8 cellular contexts compared by ENCODE assay signal in genomic region chr10:70578371-70578947, GRCh38. TPM values are rescaled to one million over a fixed set of nuclear protein-coding genes. Genes with fewer than 3 reads are reported as not detected.
DNase-seq lines count a peak whose midpoint lies in the region; ATAC-seq and TF ChIP-seq lines count a peak whose summit lies in the region.

No MANE protein-coding gene starts in this region.

- no TSS peak for BruUV-seq in Calu3 (replicated peaks; lab: Mats Ljungman, UMichigan)

- H3K36me3 Mint-ChIP-seq in Calu3 (ENCODE audit: insufficient read depth, unreplicated experiment) = peaks cover 19% of the 10 kb centered on the region
- no peaks in the 10 kb centered on the region for H3K36me3 Mint-ChIP-seq in activated CD4-positive, alpha-beta T cell treated with anti-CD3 and anti-CD28 coated beads for 36 hours (ENCODE audit: low read depth)

- no peaks in the 10 kb centered on the region for H3K9me3 ChIP-seq in effector memory CD4-positive, alpha-beta T cell (ENCODE audit: control insufficient read depth, low read length)

- POLR2A ChIA-PET in activated CD4-positive, alpha-beta T cell treated with anti-CD3 and anti-CD28 coated beads for 36 hours (lab: Charles Lee) = no interaction called here

- H3K27me3 Mint-ChIP-seq in Calu3 (ENCODE audit: unreplicated experiment) = peaks cover 18% of the 10 kb centered on the region
- no peaks in the 10 kb centered on the region for H3K27me3 Mint-ChIP-seq in activated CD4-positive, alpha-beta T cell treated with anti-CD3 and anti-CD28 coated beads for 36 hours

- no peak for TF ChIP-seq CTCF in Calu3 (IDR thresholded peaks at IDR 0.05; ENCODE audit: unreplicated experiment)
- TF ChIP-seq CTCF in dorsolateral prefrontal cortex (IDR thresholded peaks at IDR 0.05 in 54 of 56, conservative IDR thresholded peaks at IDR 0.05 in 2 of 56; ENCODE audit: low read depth in 1 of 56, partially characterized antibody in 56 of 56) = no peak

- no peaks in the 10 kb centered on the region for H3K27me3 ChIP-seq in effector memory CD4-positive, alpha-beta T cell (replicated peaks; ENCODE audit: control insufficient read depth, insufficient read depth, low read length, poor library complexity, severe bottlenecking)
- no peaks in the 10 kb centered on the region for H3K27me3 ChIP-seq in dorsolateral prefrontal cortex

- DNase-seq in Calu3 = peak; percentile 86
- DNase-seq in Jurkat, Clone E6-1 (ENCODE audit: low read depth, low spot score) = peak; percentile 87
- peak; percentile 83 for DNase-seq in activated CD4-positive, alpha-beta T cell treated with anti-CD3 and anti-CD28 coated beads for 36 hours
- peak in 2 of 3 donors; percentile 23 to 29 for DNase-seq in effector memory CD4-positive, alpha-beta T cell
- peak; percentile 63 for DNase-seq in stimulated activated CD8-positive, alpha-beta memory T cell treated with anti-CD3 and anti-CD28 coated beads, Interleukin-12 subunit alpha, Interleukin-12 subunit beta, amount 100 ng/mL, for 1 hour (ENCODE audit: low read depth)
- DNase-seq in dorsolateral prefrontal cortex = no peak
- DNase-seq in NCI-H82 (lab: John Stamatoyannopoulos, UW) = no peak

- H3K36me3 ChIP-seq in effector memory CD4-positive, alpha-beta T cell (ENCODE audit: control insufficient read depth, insufficient read depth, low read length) = no peaks in the 10 kb centered on the region

- no peaks in the 10 kb centered on the region for H3K9me3 Mint-ChIP-seq in Calu3 (ENCODE audit: low read depth, unreplicated experiment)
- no peaks in the 10 kb centered on the region for H3K9me3 Mint-ChIP-seq in activated CD4-positive, alpha-beta T cell treated with anti-CD3 and anti-CD28 coated beads for 36 hours (ENCODE audit: low read depth)

- peaks cover 37% of the 10 kb centered on the region for H3K4me1 ChIP-seq in effector memory CD4-positive, alpha-beta T cell (ENCODE audit: control insufficient read depth, insufficient read depth, low read length, poor library complexity, severe bottlenecking)

- peaks cover 53% of the 10 kb centered on the region for H3K4me1 Mint-ChIP-seq in Calu3 (ENCODE audit: low read depth, unreplicated experiment)
- peaks cover 44% of the 10 kb centered on the region for H3K4me1 Mint-ChIP-seq in activated CD4-positive, alpha-beta T cell treated with anti-CD3 and anti-CD28 coated beads for 36 hours

- CTCF ChIA-PET in Calu3 (lab: Charles Lee) = no interaction called here
- CTCF ChIA-PET in activated CD4-positive, alpha-beta T cell treated with anti-CD3 and anti-CD28 coated beads for 36 hours (lab: Charles Lee) = interaction anchor here (0.9 kb wide), 3 partner anchors 19 to 432 kb away, joined by 3 to 5 read pairs (median 4); partner anchors contain the start of gene TYSND1

- ATAC-seq in GM21528 (IDR thresholded peaks at IDR 0.05; ENCODE audit: low FRiP score, unreplicated experiment) = peak; percentile 44
- ATAC-seq in activated CD4-positive, alpha-beta T cell treated with anti-CD3 and anti-CD28 coated beads for 36 hours = peak; percentile 82

- peak overlapping the region; percentile 39 for H3K4me3 Mint-ChIP-seq in Calu3 (ENCODE audit: low read depth, unreplicated experiment)
- H3K4me3 Mint-ChIP-seq in activated CD4-positive, alpha-beta T cell treated with anti-CD3 and anti-CD28 coated beads for 36 hours = no peak overlapping the region

- H3K27ac Mint-ChIP-seq in Calu3 (ENCODE audit: unreplicated experiment) = peak overlapping the region; percentile 50
- peak overlapping the region; percentile 79 for H3K27ac Mint-ChIP-seq in activated CD4-positive, alpha-beta T cell treated with anti-CD3 and anti-CD28 coated beads for 36 hours

- intact Hi-C loops in Calu3 (cut with micrococcal nuclease; ENCODE audit: unreplicated experiment) = loop anchor here (1.0 kb wide), 1 partner anchor 19 kb away; no protein-coding TSS in a partner anchor
- intact Hi-C loops in activated CD4-positive, alpha-beta T cell treated with anti-CD3 and anti-CD28 coated beads for 36 hours (cut with DNase I, micrococcal nuclease) = loop anchor here (1.0 to 10.0 kb wide), 13 partner anchors 9 to 1986 kb away; partner anchors contain the start of genes EIF4EBP2 (in 1 of the 2) and SAR1A (in 1 of the 2)
- intact Hi-C loops in dorsolateral prefrontal cortex (cut with DNase I) = no loop called here

- H3K4me3 ChIP-seq in Jurkat, Clone E6-1 (ENCODE audit: low read length) = no peak overlapping the region
- H3K4me3 ChIP-seq in effector memory CD4-positive, alpha-beta T cell (ENCODE audit: insufficient read depth, low read depth, low read length, poor library complexity, severe bottlenecking) = no peak overlapping the region
- no peak overlapping the region for H3K4me3 ChIP-seq in dorsolateral prefrontal cortex

- H3K27ac ChIP-seq in effector memory CD4-positive, alpha-beta T cell (ENCODE audit: insufficient read depth, low read length, poor library complexity, severe bottlenecking) = no peak overlapping the region
- H3K27ac ChIP-seq in dorsolateral prefrontal cortex = peak overlapping the region in 1 of 59 donors; percentile 4

RNA-seq across cellular contexts. Expression of gene PRF1, which starts 24.1 kb away (rescaled TPM):
- not detected in 2 replicates for total RNA-seq in Calu3 (2022)
- 3.8 TPM for polyA plus RNA-seq in Jurkat, Clone E6-1 (2012; ENCODE audit: insufficient read depth, insufficient read length)
- 10 to 100 TPM; 21.8 to 28.6 TPM for total RNA-seq in activated CD4-positive, alpha-beta T cell treated with anti-CD3 and anti-CD28 coated beads for 36 hours
- 1 to 10 TPM in 49 of 120 experiments, under 1 TPM in 55, not detected in 16; 0.25 to 4.6 (median 0.89) TPM for total RNA-seq in dorsolateral prefrontal cortex

Comparison
In these comparisons a context has a peak if more than half of its experiments do, and no peak if none do; other contexts are left out.
1. DNase-seq: peak in Calu3 (single experiment), Jurkat, Clone E6-1 (single experiment), activated CD4-positive, alpha-beta T cell treated with anti-CD3 and anti-CD28 coated beads for 36 hours (single experiment), effector memory CD4-positive, alpha-beta T cell (2 of 3) and stimulated activated CD8-positive, alpha-beta memory T cell treated with anti-CD3 and anti-CD28 coated beads, Interleukin-12 subunit alpha, Interleukin-12 subunit beta, amount 100 ng/mL, for 1 hour (single experiment); none in dorsolateral prefrontal cortex (0 of 10) and NCI-H82 (single experiment).
2. RNA of gene PRF1, which starts 24.1 kb away (total RNA-seq): 21.8 to 28.6 TPM in activated CD4-positive, alpha-beta T cell treated with anti-CD3 and anti-CD28 coated beads for 36 hours; 0.25 to 4.6 TPM in dorsolateral prefrontal cortex and not detected in Calu3; every median in the first group is over 4 times any median in the second.
3. intact Hi-C loops: an anchor here in Calu3 (1.0 kb wide) and activated CD4-positive, alpha-beta T cell treated with anti-CD3 and anti-CD28 coated beads for 36 hours (1.0 to 10.0 kb wide); none called in dorsolateral prefrontal cortex.